In the genomic region with DNA sequence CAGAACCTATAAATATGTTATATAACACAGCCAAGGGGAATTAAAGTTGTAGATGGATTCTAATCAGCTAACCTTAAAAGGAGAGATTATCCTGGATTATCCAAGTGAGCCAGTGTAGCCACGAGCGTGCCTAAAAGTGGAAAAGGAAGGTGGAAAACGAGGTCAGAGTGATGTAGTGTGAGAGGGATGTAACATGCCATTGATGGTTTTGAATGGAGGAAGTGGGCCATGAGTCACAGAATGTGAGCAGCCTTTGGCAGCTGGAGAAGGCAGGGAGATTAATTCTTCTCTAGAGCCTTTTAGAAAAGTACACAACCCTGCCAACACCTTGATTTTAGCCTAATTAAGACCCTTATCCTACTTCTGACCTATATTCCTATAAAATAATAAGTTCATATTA, we compare ENCODE assay signal across 14 cellular contexts.
DNase-seq lines count a peak whose midpoint lies in the region; ATAC-seq and TF ChIP-seq lines count a peak whose summit lies in the region.
"Had no signal": no experiment of that assay in that cellular context is flagged by ENCODE, and none has a peak within 500 bp of the region (broad histone marks: within the 10 kb centered on the region; RNA-seq: fewer than 3 reads in every experiment).

No MANE protein-coding gene starts in this region.

- H3K27ac ChIP-seq in DND-41 (ENCODE audit: low read length) = no peak overlapping the region
- no peak overlapping the region for H3K27ac ChIP-seq in tibial artery
- H3K27ac ChIP-seq: esophagus muscularis mucosa, right atrium auricular region had no signal

- H3K4me3 ChIP-seq in DND-41 (ENCODE audit: low read depth in 1 of 2, low read length in 2 of 2) (no peak overlapping the region), adipocyte (ENCODE audit: low read length) (no peak overlapping the region), tibial artery (no peak overlapping the region)
- H3K4me3 ChIP-seq: esophagus muscularis mucosa, right atrium auricular region had no signal

- H3K9ac ChIP-seq in DND-41 (ENCODE audit: low read depth, low read length) (no peak overlapping the region), adipocyte (ENCODE audit: low read length) (no peak overlapping the region)

- H3K36me3 ChIP-seq in DND-41 (ENCODE audit: insufficient read depth, low read length) (no peaks in the 10 kb centered on the region), adipocyte (ENCODE audit: control insufficient read depth, insufficient read depth, low read length, severe bottlenecking) (no peaks in the 10 kb centered on the region), tibial artery (no peaks in the 10 kb centered on the region)
- H3K36me3 ChIP-seq: esophagus muscularis mucosa, right atrium auricular region had no signal

- H3K27me3 Mint-ChIP-seq in nephron progenitor cell (ENCODE audit: low read depth, poor library complexity) = peaks cover 7% of the 10 kb centered on the region

- H3K27me3 ChIP-seq in DND-41 (ENCODE audit: insufficient read depth, low read length, poor library complexity) (no peaks in the 10 kb centered on the region), adipocyte (replicated peaks; ENCODE audit: control insufficient read depth, insufficient read depth, low read length) (no peaks in the 10 kb centered on the region), tibial artery (no peaks in the 10 kb centered on the region)
- H3K27me3 ChIP-seq: esophagus muscularis mucosa, right atrium auricular region had no signal

- ATAC-seq in DND-41 (ENCODE audit: insufficient read depth, low read depth) = peak; percentile 69; the same call in 2 of the 3 replicates
- ATAC-seq: activated T-cell treated with anti-CD3 and anti-CD28 coated beads, Interleukin-2, amount 50 U/mL, for 72 hours had no signal

- H3K4me1 Mint-ChIP-seq in nephron progenitor cell = no peaks in the 10 kb centered on the region
- H3K4me1 Mint-ChIP-seq: brain had no signal

- no peak overlapping the region for H2AFZ ChIP-seq in DND-41 (ENCODE audit: low read depth, low read length)

- peaks cover 3% of the 10 kb centered on the region for H3K9me3 Mint-ChIP-seq in nephron progenitor cell
- H3K9me3 Mint-ChIP-seq: activated T-cell treated with anti-CD3 and anti-CD28 coated beads, Interleukin-2, amount 50 U/mL, for 72 hours had no signal

- no peak overlapping the region for H3K4me2 ChIP-seq in DND-41 (ENCODE audit: insufficient read depth, low read length)

- no peaks in the 10 kb centered on the region for H3K79me2 ChIP-seq in DND-41 (ENCODE audit: insufficient read depth, low read length)

- intact Hi-C loops in tibial artery (cut with DNase I; ENCODE audit: low total_unique reads) = no loop called here

- DNase-seq in DND-41 = no peak
- peak; percentile 46 for DNase-seq in M059J (ENCODE audit: low read depth)
- DNase-seq in adipocyte (ENCODE audit: low read depth) = peak; percentile 23
- peak; percentile 68 for DNase-seq in iris pigment epithelial cell (ENCODE audit: low read depth)
- no peak for DNase-seq in NCI-H2171 treated with DMSO at 0.1 percent for 48 hours (lab: John Stamatoyannopoulos, UW)
- DNase-seq in tibial artery = no peak
- DNase-seq in germinal center (ENCODE audit: low spot score) = no peak
- no peak for DNase-seq in nephron progenitor cell
- DNase-seq: activated T-cell treated with anti-CD3 and anti-CD28 coated beads, Interleukin-2, amount 50 U/mL, for 72 hours; C1 segment of cervical spinal cord; NCI-H526 treated with DMSO at 0.1 percent for 48 hours had no signal

- H3K27ac Mint-ChIP-seq in nephron progenitor cell = no peak overlapping the region
- H3K27ac Mint-ChIP-seq: activated T-cell treated with anti-CD3 and anti-CD28 coated beads, Interleukin-2, amount 50 U/mL, for 72 hours; brain had no signal

- no peaks in the 10 kb centered on the region for H3K36me3 Mint-ChIP-seq in nephron progenitor cell (ENCODE audit: low read depth)
- H3K36me3 Mint-ChIP-seq: brain had no signal

- H3K4me1 ChIP-seq in DND-41 (ENCODE audit: insufficient read depth, low read length) (no peaks in the 10 kb centered on the region), adipocyte (ENCODE audit: control insufficient read depth, insufficient read depth, low read length) (peaks cover 4% of the 10 kb centered on the region), tibial artery (no peaks in the 10 kb centered on the region)
- H3K4me1 ChIP-seq: esophagus muscularis mucosa, right atrium auricular region had no signal

- H3K4me3 Mint-ChIP-seq in nephron progenitor cell = no peak overlapping the region
- H3K4me3 Mint-ChIP-seq: activated T-cell treated with anti-CD3 and anti-CD28 coated beads, Interleukin-2, amount 50 U/mL, for 72 hours; brain had no signal

- TF ChIP-seq CTCF in DND-41 (IDR thresholded peaks at IDR 0.05; ENCODE audit: borderline replicate concordance, extremely low read depth, low read length, poor library complexity, severe bottlenecking) (no peak), tibial artery (IDR thresholded peaks at IDR 0.05) (no peak), nephron progenitor cell (IDR thresholded peaks at IDR 0.05) (no peak)

- no peaks in the 10 kb centered on the region for H3K9me3 ChIP-seq in DND-41 (ENCODE audit: insufficient read depth, low read length, severe bottlenecking)
- no peaks in the 10 kb centered on the region for H3K9me3 ChIP-seq in adipocyte (ENCODE audit: control insufficient read depth, low read length)
- no peaks in the 10 kb centered on the region for H3K9me3 ChIP-seq in tibial artery
- H3K9me3 ChIP-seq: esophagus muscularis mucosa, right atrium auricular region had no signal

- H4K20me1 ChIP-seq in DND-41 (ENCODE audit: insufficient read depth, low read length) = no peaks in the 10 kb centered on the region

Comparison
In these comparisons a context has a peak if more than half of its experiments do, and no peak if none do; other contexts are left out.
1. DNase-seq: peak in M059J (single experiment), adipocyte (single experiment) and iris pigment epithelial cell (single experiment); none in DND-41 (single experiment), NCI-H2171 treated with DMSO at 0.1 percent for 48 hours (single experiment), tibial artery (0 of 2), germinal center (single experiment) and nephron progenitor cell (single experiment).